2 cellular contexts compared by ENCODE assay signal in genomic region chr3:65500398-65501306, GRCh38.
A peak's percentile ranks its signal among the peaks of the same experiment; 100 is the strongest.
TF ChIP-seq lines count a peak whose summit lies in the region.

No MANE protein-coding gene starts in this region.

TF ChIP-seq in GM23338, 12 proteins besides CTCF, POLR2A, EP300 and RAD21 (continued from another document):
- no peak for TF ChIP-seq ZNF462 (CRISPR knock-in tag; IDR thresholded peaks at IDR 0.05)
- no peak for TF ChIP-seq REST (IDR thresholded peaks at IDR 0.05; ENCODE audit: unreplicated experiment)
- no peak for TF ChIP-seq ZNF331 (CRISPR knock-in tag; IDR thresholded peaks at IDR 0.05; ENCODE audit: low read depth)
- TF ChIP-seq EZH2 (IDR thresholded peaks at IDR 0.05; ENCODE audit: low read depth, unreplicated experiment): no peak
- no peak for TF ChIP-seq ETS1 (IDR thresholded peaks at IDR 0.05)
- TF ChIP-seq ZNF114 (CRISPR knock-in tag; IDR thresholded peaks at IDR 0.05): no peak
- no peak for TF ChIP-seq NANOG (IDR thresholded peaks at IDR 0.05; ENCODE audit: borderline replicate concordance)
- no peak for TF ChIP-seq EZH2phosphoT487 (IDR thresholded peaks at IDR 0.05; ENCODE audit: unreplicated experiment)

TF ChIP-seq in K562, 482 proteins besides CTCF, POLR2A, EP300 and RAD21 (continued from another document and continues in another):
- TF ChIP-seq ATF2 (CRISPR knock-in tag; IDR thresholded peaks at IDR 0.05): no peak
- TF ChIP-seq HLTF (IDR thresholded peaks at IDR 0.05): no peak
- TF ChIP-seq MED1 (CRISPR knock-in tag; IDR thresholded peaks at IDR 0.05; ENCODE audit: borderline replicate concordance): no peak
- peak in 1 of 2 experiments; percentile 71; a peak in 2 of 4 replicates for TF ChIP-seq HDAC1 (IDR thresholded peaks at IDR 0.05)
- peak; percentile 86 for TF ChIP-seq HDAC3 (IDR thresholded peaks at IDR 0.05; ENCODE audit: borderline replicate concordance, partially characterized antibody)
- TF ChIP-seq LCOR (CRISPR knock-in tag; IDR thresholded peaks at IDR 0.05): peak; percentile 32; the same call in 1 of the 2 replicates
- TF ChIP-seq ZMIZ1 (IDR thresholded peaks at IDR 0.05; ENCODE audit: low read depth in 2 of 2, low read length in 2 of 2): 0 out of 4 replicates have a peak, but pooled peaks of 1 of the 2 experiments have one; percentile 13
- no peak for TF ChIP-seq ZNF384 (IDR thresholded peaks at IDR 0.05; ENCODE audit: low read depth, low read length)
- TF ChIP-seq ZNF316 (IDR thresholded peaks at IDR 0.05): peak; percentile 57
- peak; percentile 40; the same call in 1 of the 2 replicates for TF ChIP-seq JUND (IDR thresholded peaks at IDR 0.05; ENCODE audit: borderline replicate concordance, low read depth, low read length)
- peak; percentile 53; the same call in 2 of the 3 replicates for TF ChIP-seq JUND (tag; IDR thresholded peaks at IDR 0.05; ENCODE audit: borderline replicate concordance, low read depth, low read length)
- TF ChIP-seq DACH1 (IDR thresholded peaks at IDR 0.05; ENCODE audit: partially characterized antibody): peak; percentile 68
- peak; percentile 95; the same call in 1 of the 2 replicates for TF ChIP-seq CC2D1A (IDR thresholded peaks at IDR 0.05)
- peak; percentile 59 for TF ChIP-seq CXXC5 (CRISPR knock-in tag; IDR thresholded peaks at IDR 0.05)
- TF ChIP-seq MTA3 (IDR thresholded peaks at IDR 0.05; ENCODE audit: borderline replicate concordance): 0 out of 2 replicates have a peak, but pooled peaks have one; percentile 54
- TF ChIP-seq MYNN (IDR thresholded peaks at IDR 0.05): peak; percentile 34; the same call in 1 of the 2 replicates
- no peak for TF ChIP-seq MYNN (CRISPR knock-in tag; IDR thresholded peaks at IDR 0.05)
- TF ChIP-seq TCF15 (CRISPR knock-in tag; IDR thresholded peaks at IDR 0.05): no peak
- TF ChIP-seq HES1 (IDR thresholded peaks at IDR 0.05; ENCODE audit: low read depth): 0 out of 2 replicates have a peak, but pooled peaks have one; percentile 28
- TF ChIP-seq SMAD3 (CRISPR knock-in tag; conservative IDR thresholded peaks at IDR 0.05): no peak
- 0 out of 2 replicates have a peak, but pooled peaks have one; percentile 28 for TF ChIP-seq BCOR (IDR thresholded peaks at IDR 0.05)
- peak; percentile 74; the same call in 1 of the 2 replicates for TF ChIP-seq ADNP (tag; IDR thresholded peaks at IDR 0.05)
- TF ChIP-seq ZNF644 (tag; IDR thresholded peaks at IDR 0.05; ENCODE audit: low read depth): 0 out of 2 replicates have a peak, but pooled peaks have one; percentile 38
- TF ChIP-seq ZEB2 (IDR thresholded peaks at IDR 0.05): peak; percentile 47; the same call in 1 of the 2 replicates
- peak; percentile 52; the same call in 1 of the 2 replicates for TF ChIP-seq HMBOX1 (IDR thresholded peaks at IDR 0.05)
- peak; percentile 88 for TF ChIP-seq MTA2 (IDR thresholded peaks at IDR 0.05; ENCODE audit: low read depth)
- peak; percentile 62; the same call in 1 of the 2 replicates for TF ChIP-seq MTA1 (IDR thresholded peaks at IDR 0.05; ENCODE audit: borderline replicate concordance)
- TF ChIP-seq POLR2AphosphoS5 (IDR thresholded peaks at IDR 0.05; ENCODE audit: control insufficient read depth, insufficient read depth, low read depth, low read length): peak; percentile 74; the same call in 1 of the 2 replicates
- TF ChIP-seq NR0B1 (IDR thresholded peaks at IDR 0.05; ENCODE audit: partially characterized antibody): no peak
- peak; percentile 52; the same call in 1 of the 2 replicates for TF ChIP-seq ZNF274 (IDR thresholded peaks at IDR 0.05; ENCODE audit: borderline replicate concordance, low read depth, low read length)
- TF ChIP-seq TAL1 (IDR thresholded peaks at IDR 0.05): peak; percentile 95
- peak; percentile 35 for TF ChIP-seq EP400 (IDR thresholded peaks at IDR 0.05)
- peak in 1 of 3 experiments; percentile 52; a peak in 1 of 6 replicates for TF ChIP-seq ZBTB11 (CRISPR knock-in tag; IDR thresholded peaks at IDR 0.05)
- 0 out of 2 replicates have a peak, but pooled peaks have one; percentile 26 for TF ChIP-seq NR2C1 (IDR thresholded peaks at IDR 0.05)
- TF ChIP-seq NR2C1 (tag; IDR thresholded peaks at IDR 0.05): no peak
- TF ChIP-seq TCF3 (CRISPR knock-in tag; IDR thresholded peaks at IDR 0.05): peak; percentile 90
- TF ChIP-seq SRF (CRISPR knock-in tag; IDR thresholded peaks at IDR 0.05): 0 out of 4 replicates have a peak, but pooled peaks of 1 of the 2 experiments have one; percentile 53
- TF ChIP-seq SP2 (IDR thresholded peaks at IDR 0.05; ENCODE audit: extremely low read depth, low read depth, low read length, poor library complexity, severe bottlenecking): no peak
- peak; percentile 85 for TF ChIP-seq NFIC (IDR thresholded peaks at IDR 0.05)
- TF ChIP-seq TRIM24 (IDR thresholded peaks at IDR 0.05): peak; percentile 90 to 93
- peak; percentile 66; the same call in 1 of the 2 replicates for TF ChIP-seq ZNF175 (CRISPR knock-in tag; IDR thresholded peaks at IDR 0.05; ENCODE audit: low read depth)
- TF ChIP-seq KLF16 (IDR thresholded peaks at IDR 0.05): peak; percentile 93
- TF ChIP-seq LEF1 (IDR thresholded peaks at IDR 0.05): peak; percentile 80
- no peak for TF ChIP-seq CSDE1 (IDR thresholded peaks at IDR 0.05)
- no peak for TF ChIP-seq SREBF1 (IDR thresholded peaks at IDR 0.05; ENCODE audit: borderline replicate concordance, low read depth, low read length)
- TF ChIP-seq GATA2 (CRISPR knock-in tag; IDR thresholded peaks at IDR 0.05): peak; percentile 80
- TF ChIP-seq ZNF253 (CRISPR knock-in tag; conservative IDR thresholded peaks at IDR 0.05): no peak
- TF ChIP-seq ATF4 (CRISPR knock-in tag; IDR thresholded peaks at IDR 0.05): no peak
- no peak for TF ChIP-seq ZNF518B (CRISPR knock-in tag; IDR thresholded peaks at IDR 0.05)
